Comparison of ENCODE assay signal across 15 cellular contexts in the genomic region with DNA sequence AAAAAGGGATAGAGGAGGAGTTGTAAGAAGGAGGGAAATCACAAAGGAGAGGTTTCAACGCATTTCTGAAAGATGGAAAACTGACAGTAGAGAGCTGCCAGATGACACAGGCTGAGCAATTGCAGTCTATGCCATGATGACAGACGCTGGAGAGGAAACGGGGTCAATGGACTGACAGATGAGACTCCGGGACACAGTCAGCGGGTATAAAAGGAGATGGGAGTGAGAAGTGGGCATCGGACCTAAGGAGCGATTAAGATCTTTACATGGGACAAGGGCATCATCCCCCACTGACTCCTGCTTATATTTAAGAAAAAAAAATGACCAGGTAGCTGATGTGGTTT. TPM values are rescaled to one million over a fixed set of nuclear protein-coding genes. Genes with fewer than 3 reads are reported as not detected.
"Had no signal": no experiment of that assay in that cellular context is flagged by ENCODE, and none has a peak within 500 bp of the region (broad histone marks: within the 10 kb centered on the region; RNA-seq: fewer than 3 reads in every experiment).

No MANE protein-coding gene starts in this region.

- H3K4me3 Mint-ChIP-seq: activated naive CD4-positive, alpha-beta T cell treated with anti-CD3 and anti-CD28 coated beads for 36 hours; central memory CD8-positive, alpha-beta T cell; dendritic cell treated with granulocyte-macrophage colony-stimulating factor and Interleukin-4, amounts not matched to agents 40 ng/mL and 50 ng/mL, for 4 days; memory B cell; naive thymus-derived CD4-positive, alpha-beta T cell; stimulated activated naive B cell treated with anti-CD40 and anti-IgM and Interleukin-4, amounts not matched to agents 10 μg/mL and 1 μg/mL and 100 μg/mL, for 72 hours had no signal

- DNase-seq: activated naive CD4-positive, alpha-beta T cell treated with anti-CD3 and anti-CD28 coated beads for 36 hours; effector CD8-positive, alpha-beta T cell; heart right ventricle; naive thymus-derived CD4-positive, alpha-beta T cell; ovary; stimulated activated CD4-positive, alpha-beta T cell treated with anti-CD3 and anti-CD28 coated beads, Interleukin-4, amount 100 ng/mL, for 4 hours; stimulated activated naive B cell treated with anti-CD40 and anti-IgM and Interleukin-4, amounts not matched to agents 10 μg/mL and 1 μg/mL and 100 μg/mL, for 72 hours; thyroid gland had no signal

- H3K36me3 ChIP-seq: esophagus muscularis mucosa, heart right ventricle, ovary, thyroid gland had no signal

- H3K4me3 ChIP-seq: esophagus muscularis mucosa, heart right ventricle, ovary, smooth muscle cell, thyroid gland had no signal

- H3K9me3 Mint-ChIP-seq: activated naive CD4-positive, alpha-beta T cell treated with anti-CD3 and anti-CD28 coated beads for 36 hours; central memory CD8-positive, alpha-beta T cell; dendritic cell treated with granulocyte-macrophage colony-stimulating factor and Interleukin-4, amounts not matched to agents 40 ng/mL and 50 ng/mL, for 4 days; memory B cell; stimulated activated naive B cell treated with anti-CD40 and anti-IgM and Interleukin-4, amounts not matched to agents 10 μg/mL and 1 μg/mL and 100 μg/mL, for 72 hours had no signal

- H3K9me3 ChIP-seq: esophagus muscularis mucosa, heart right ventricle, ovary, thyroid gland had no signal

- H3K4me2 ChIP-seq: smooth muscle cell had no signal

- H3K27me3 ChIP-seq: ovary, thyroid gland had no signal

- ATAC-seq: activated CD4-positive, CD25-positive, alpha-beta regulatory T cell treated with anti-CD3 and anti-CD28 coated beads, Interleukin-2, amount 50 U/mL, for 24 hours; heart right ventricle; naive thymus-derived CD4-positive, alpha-beta T cell; sciatic nerve; stimulated activated naive B cell treated with anti-CD40 and anti-IgM and Interleukin-4, amounts not matched to agents 10 μg/mL and 1 μg/mL and 100 μg/mL, for 72 hours had no signal

- H3K27ac ChIP-seq: esophagus muscularis mucosa, heart right ventricle, ovary had no signal

- H3K27ac Mint-ChIP-seq: activated naive CD4-positive, alpha-beta T cell treated with anti-CD3 and anti-CD28 coated beads for 36 hours; dendritic cell treated with granulocyte-macrophage colony-stimulating factor and Interleukin-4, amounts not matched to agents 40 ng/mL and 50 ng/mL, for 4 days; memory B cell; naive thymus-derived CD4-positive, alpha-beta T cell; stimulated activated naive B cell treated with anti-CD40 and anti-IgM and Interleukin-4, amounts not matched to agents 10 μg/mL and 1 μg/mL and 100 μg/mL, for 72 hours had no signal

- H3K36me3 Mint-ChIP-seq: memory B cell; naive thymus-derived CD4-positive, alpha-beta T cell; stimulated activated naive B cell treated with anti-CD40 and anti-IgM and Interleukin-4, amounts not matched to agents 10 μg/mL and 1 μg/mL and 100 μg/mL, for 72 hours had no signal

RNA-seq across cellular contexts. Expression of gene CYS1, which starts 4.3 kb away (rescaled TPM):
- total RNA-seq: activated naive CD4-positive, alpha-beta T cell treated with anti-CD3 and anti-CD28 coated beads for 36 hours had no signal
